In genomic region chr9:128316421-128316820, GRCh38 we compare ENCODE assay signal across 13 cellular contexts.
"Had no signal": no experiment of that assay in that cellular context is flagged by ENCODE, and none has a peak within 500 bp of the region (broad histone marks: within the 10 kb centered on the region; RNA-seq: fewer than 3 reads in every experiment).

No MANE protein-coding gene starts in this region.

- H3K27ac ChIP-seq: coronary artery, gastroesophageal sphincter, hepatocyte, tibial nerve, VCaP had no signal

- DNase-seq: activated CD4-positive, alpha-beta memory T cell treated with anti-CD3 and anti-CD28 coated beads, Interleukin-2, amount 10 ng/mL, durations not matched to agents 7 days and 5 days; activated gamma-delta T cell; activated naive CD8-positive, alpha-beta T cell treated with anti-CD3 and anti-CD28 coated beads, Interleukin-2, amount 10 ng/mL, durations not matched to agents 7 days and 5 days; activated T-cell treated with anti-CD3 and anti-CD28 coated beads, Interleukin-2, amount 50 U/mL, for 48 hours; effector CD8-positive, alpha-beta T cell; left colon; right cardiac atrium; small intestine had no signal

- ATAC-seq: gastroesophageal sphincter, left colon, right cardiac atrium had no signal
